In the genomic region with DNA sequence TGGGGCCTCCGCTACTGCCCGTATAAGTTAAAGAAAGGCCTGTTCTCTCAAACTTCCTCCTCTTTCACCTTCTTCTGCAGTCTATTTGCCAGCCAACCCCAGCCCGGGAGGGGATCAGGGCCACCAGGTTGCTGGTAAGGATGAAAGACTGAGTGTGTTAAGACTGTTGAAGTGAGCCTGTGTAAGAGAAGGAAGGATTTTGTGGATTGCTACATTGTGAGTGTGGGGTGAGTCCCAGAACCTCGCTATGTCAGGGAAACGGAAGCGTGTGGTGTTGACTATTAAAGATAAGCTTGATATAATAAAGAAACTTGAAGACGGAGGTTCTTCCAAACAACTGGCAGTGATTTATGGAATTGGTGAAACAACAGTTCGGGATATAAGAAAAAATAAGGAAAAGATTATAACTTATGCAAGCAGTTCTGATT, we compare ENCODE assay signal across 8 cellular contexts. TPM values are rescaled to one million over a fixed set of nuclear protein-coding genes. Genes with fewer than 3 reads are reported as not detected.
A peak's percentile ranks its signal among the peaks of the same experiment; 100 is the strongest.
DNase-seq lines count a peak whose midpoint lies in the region; ATAC-seq, FAIRE-seq and TF ChIP-seq lines count a peak whose summit lies in the region.

No MANE protein-coding gene starts in this region.

- TF ChIP-seq CTCF in WERI-Rb-1 (IDR thresholded peaks at IDR 0.05; ENCODE audit: low read depth, low read length): no peak
- no peak for TF ChIP-seq CTCF in heart left ventricle (IDR thresholded peaks at IDR 0.05)

- H3K4me1 ChIP-seq in heart left ventricle: peaks cover 0 to 32% (median 20%) of the 10 kb centered on the region in 12 donors

- WGBS in heart left ventricle, 4 donors: 8% methylated on average over 8 of the region's 8 CpGs

- H3K27ac ChIP-seq in WERI-Rb-1 (peak overlapping the region; percentile 80), heart left ventricle (peak overlapping the region; percentile 54 to 92 (median 87))

- no peak for FAIRE-seq in GM12892 (lab: Jason Lieb, UNC)

- DNase-seq in NOMO-1 treated with DMSO at 0.1 percent for 48 hours (lab: John Stamatoyannopoulos, UW; ENCODE audit: unreplicated experiment) (peak; percentile 37), NOMO-1 treated with dmso at 0.1 percent for 144 hours (lab: John Stamatoyannopoulos, UW; ENCODE audit: unreplicated experiment) (no peak), WERI-Rb-1 (no peak), heart left ventricle (peak in 1 of 5 donors; percentile 27), renal cortical epithelial cell (ENCODE audit: low read depth) (peak; percentile 11), GM12892 (ENCODE audit: insufficient read length) (no peak)
- no peak for DNase-seq in activated effector memory CD4-positive, alpha-beta T cell treated with Interleukin-2 at 50 U/mL for 16 hours

- peaks cover 21% of the 10 kb centered on the region for H3K9me3 ChIP-seq in WERI-Rb-1 (ENCODE audit: severe bottlenecking)
- no peaks in the 10 kb centered on the region for H3K9me3 ChIP-seq in heart left ventricle

- H3K4me3 ChIP-seq in WERI-Rb-1 (ENCODE audit: low read depth, low read length) (peak overlapping the region; percentile 99), heart left ventricle (peak overlapping the region; percentile 71 to 94 (median 84))

- intact Hi-C loops in heart left ventricle (cut with DNase I): loop anchor here in 7 of 10 donors (5.0 to 10.0 kb wide), 2 partner anchors 553 to 556 kb away; no protein-coding TSS in a partner anchor

- no peak for TF ChIP-seq POLR2A in heart left ventricle (IDR thresholded peaks at IDR 0.05)
- TF ChIP-seq POLR2A in GM12892 (IDR thresholded peaks at IDR 0.05; ENCODE audit: low read depth, low read length): no peak

- H3K36me3 ChIP-seq in WERI-Rb-1 (peaks cover 7% of the 10 kb centered on the region), heart left ventricle (peaks cover 0 to 14% (median 0%) of the 10 kb centered on the region in 9 donors)

- ATAC-seq in heart left ventricle: peak; percentile 2 to 6 (median 4)
- no peak for ATAC-seq in GM21825 (IDR thresholded peaks at IDR 0.05; ENCODE audit: unreplicated experiment)

- H3K27me3 ChIP-seq in WERI-Rb-1 (ENCODE audit: insufficient read depth, low read depth, severe bottlenecking): no peaks in the 10 kb centered on the region
- H3K27me3 ChIP-seq in heart left ventricle: no peaks in the 10 kb centered on the region

RNA-seq across cellular contexts. Expression of gene JRKL, which starts 0.6 kb away (rescaled TPM):
- total RNA-seq in heart left ventricle (1 to 10 TPM; 2.6 to 8.3 (median 5.5) TPM), renal cortical epithelial cell (16.0 and 24.4 TPM in 2 replicates)
- polyA plus RNA-seq in heart left ventricle: 1 to 10 TPM; 2.9 to 5.1 TPM
- 11.0 TPM for polyA plus RNA-seq in GM12892 (2012; ENCODE audit: missing spikeins)

RNA-seq across cellular contexts. Expression of gene CCDC82, which starts 0.7 kb away (rescaled TPM):
- total RNA-seq in heart left ventricle: 10 to 100 TPM in 7 of 9 donors, 1 to 10 TPM in 2; 5.4 to 16.4 (median 14.5) TPM
- polyA plus RNA-seq in heart left ventricle: 10 to 100 TPM; 11.4 to 15.5 TPM
- 20.0 and 42.2 TPM in 2 replicates for total RNA-seq in renal cortical epithelial cell
- polyA plus RNA-seq in GM12892 (2012; ENCODE audit: missing spikeins): 25.8 TPM

RNA-seq across cellular contexts. Expression of gene MAML2, which starts 47.4 kb away (rescaled TPM):
- 10 to 100 TPM in 3 of 9 donors, 1 to 10 TPM in 6; 2.1 to 10.8 (median 6.1) TPM for total RNA-seq in heart left ventricle
- 1 to 10 TPM; 1.3 to 1.8 TPM for polyA plus RNA-seq in heart left ventricle
- total RNA-seq in renal cortical epithelial cell: 6.1 and 18.0 TPM in 2 replicates
- 3.5 TPM for polyA plus RNA-seq in GM12892 (2012; ENCODE audit: missing spikeins)

Comparison
In these comparisons a context has a peak if more than half of its experiments do, and no peak if none do; other contexts are left out.
1. DNase-seq: peak in NOMO-1 treated with DMSO at 0.1 percent for 48 hours (single experiment) and renal cortical epithelial cell (single experiment); none in NOMO-1 treated with dmso at 0.1 percent for 144 hours (single experiment), WERI-Rb-1 (single experiment), activated effector memory CD4-positive, alpha-beta T cell treated with Interleukin-2 at 50 U/mL for 16 hours (single experiment) and GM12892 (single experiment).